Comparison of ENCODE assay signal across 8 cellular contexts in genomic region chr10:84139126-84140035, GRCh38. TPM values are rescaled to one million over a fixed set of nuclear protein-coding genes. Genes with fewer than 3 reads are reported as not detected.
DNase-seq lines count a peak whose midpoint lies in the region; ATAC-seq and TF ChIP-seq lines count a peak whose summit lies in the region.

TSS of gene GHITM (plus strand) at chr10:84139509. CDS start at chr10:84141501, 1,992 bp downstream.

- H3K36me3 ChIP-seq in esophagus (ENCODE audit: control insufficient read depth in 2 of 2, insufficient read depth in 2 of 2, low read length in 1 of 2) (no peaks in the 10 kb centered on the region), muscle layer of colon (ENCODE audit: insufficient read depth, low read length) (peaks cover 25% of the 10 kb centered on the region)

- H3K27me3 Mint-ChIP-seq in activated T-cell treated with anti-CD3 and anti-CD28 coated beads, Interleukin-2, amount 50 U/mL, for 4 hours (ENCODE audit: low read depth) = peaks cover under 1% of the 10 kb centered on the region

- in situ Hi-C loops in KBM-7 (cut with MboI; ENCODE audit: low pct_unique_long_range_greater_than_20kb, low sequenced_read_pairs) = no loop called here

- peak within 1 kb of the TSS; percentile 96 for H3K4me3 Mint-ChIP-seq in activated T-cell treated with anti-CD3 and anti-CD28 coated beads, Interleukin-2, amount 50 U/mL, for 4 hours

- H3K4me1 Mint-ChIP-seq in activated T-cell treated with anti-CD3 and anti-CD28 coated beads, Interleukin-2, amount 50 U/mL, for 4 hours (ENCODE audit: low read depth) = peaks cover 36% of the 10 kb centered on the region

- H3K27ac ChIP-seq in esophagus (ENCODE audit: low read depth in 2 of 2, low read length in 1 of 2) = peak within 1 kb of the TSS; percentile 95 to 100
- peak within 1 kb of the TSS; percentile 80 for H3K27ac ChIP-seq in muscle layer of colon (ENCODE audit: low read depth, low read length)

- no peaks in the 10 kb centered on the region for H3K9me3 Mint-ChIP-seq in activated T-cell treated with anti-CD3 and anti-CD28 coated beads, Interleukin-2, amount 50 U/mL, for 4 hours

- DNase-seq in DMS53 (lab: John Stamatoyannopoulos, UW) (peak; percentile 99), KBM-7 (peak; percentile 97)
- peak; percentile 99 for DNase-seq in activated T-cell treated with anti-CD3 and anti-CD28 coated beads, Interleukin-2, amount 50 U/mL, for 4 hours
- peak; percentile 96 to 99 for DNase-seq in stimulated activated CD8-positive, alpha-beta memory T cell treated with anti-CD3 and anti-CD28 coated beads, Interleukin-7, amount 100 ng/mL, for 4 hours (ENCODE audit: low read depth in 2 of 2)

- peak; percentile 97 for ATAC-seq in GM21619 (IDR thresholded peaks at IDR 0.05; ENCODE audit: unreplicated experiment)
- peak; percentile 89 to 92 for ATAC-seq in activated T-cell treated with anti-CD3 and anti-CD28 coated beads, Interleukin-2, amount 50 U/mL, for 4 hours

- H3K9ac ChIP-seq in muscle layer of colon (ENCODE audit: low read length) = peak within 1 kb of the TSS; percentile 95

- no peaks in the 10 kb centered on the region for H3K9me3 ChIP-seq in esophagus (ENCODE audit: control insufficient read depth in 2 of 2, insufficient read depth in 1 of 2, low read depth in 1 of 2, low read length in 1 of 2)
- no peaks in the 10 kb centered on the region for H3K9me3 ChIP-seq in muscle layer of colon (ENCODE audit: low read length)

- H3K36me3 Mint-ChIP-seq in activated T-cell treated with anti-CD3 and anti-CD28 coated beads, Interleukin-2, amount 50 U/mL, for 4 hours (ENCODE audit: insufficient read depth) = peaks cover 12% of the 10 kb centered on the region

- no peaks in the 10 kb centered on the region for H3K27me3 ChIP-seq in esophagus (ENCODE audit: control insufficient read depth in 1 of 2, insufficient read depth in 2 of 2, low read length in 2 of 2)
- no peaks in the 10 kb centered on the region for H3K27me3 ChIP-seq in muscle layer of colon (ENCODE audit: control insufficient read depth in 1 of 2, insufficient read depth in 2 of 2, low read length in 2 of 2)

- WGBS in esophagus, 2 donors = 0 to 1% methylated on average over 61 of the region's 61 CpGs

- H3K4me3 ChIP-seq in esophagus (ENCODE audit: low read depth in 1 of 2, low read length in 2 of 2) (peak within 1 kb of the TSS; percentile 89 to 99), muscle layer of colon (ENCODE audit: low read depth in 1 of 2, low read length in 2 of 2) (peak within 1 kb of the TSS; percentile 82 to 97)

- H3K4me1 ChIP-seq in esophagus (ENCODE audit: control insufficient read depth in 2 of 2, insufficient read depth in 2 of 2, low read length in 1 of 2) (no peaks in the 10 kb centered on the region), muscle layer of colon (ENCODE audit: insufficient read depth, low read length) (peaks cover 17% of the 10 kb centered on the region)

TF ChIP-seq in PFSK-1, 5 proteins besides CTCF, POLR2A, EP300 and RAD21:
- TF ChIP-seq TAF1 (IDR thresholded peaks at IDR 0.05; ENCODE audit: borderline replicate concordance, insufficient read depth, low read length) (peak; percentile 72; the same call in 1 of the 2 replicates), POLR2AphosphoS5 (IDR thresholded peaks at IDR 0.05; ENCODE audit: low read depth, low read length) (peak; percentile 66), FOXP2 (optimal IDR thresholded peaks at IDR 0.05; ENCODE audit: borderline replicate concordance, extremely low read depth, extremely low read length, insufficient read depth) (peak; percentile 67), SIN3A (IDR thresholded peaks at IDR 0.05; ENCODE audit: borderline replicate concordance, insufficient read depth, low read length) (no peak)

RNA-seq across cellular contexts. Expression of gene GHITM, which starts in this region (rescaled TPM):
- polyA plus RNA-seq in PFSK-1 (2012; ENCODE audit: insufficient read length, low read depth) = 164 TPM
- total RNA-seq in activated T-cell treated with anti-CD3 and anti-CD28 coated beads, Interleukin-2, amount 50 U/mL, for 4 hours = 100 to 1,000 TPM; 206 to 234 (median 220) TPM
- polyA plus RNA-seq in esophagus = 100 to 1,000 TPM in 1 of 2 donors, 10 to 100 TPM in 1; 62.8 to 144 TPM

Comparison
In these comparisons a context has a peak if more than half of its experiments do, and no peak if none do; other contexts are left out.
1. Peak in every context shown above with its lines: DNase-seq, ATAC-seq, H3K4me3 ChIP-seq and H3K27ac ChIP-seq.